8 cellular contexts compared by ENCODE assay signal in the genomic region with DNA sequence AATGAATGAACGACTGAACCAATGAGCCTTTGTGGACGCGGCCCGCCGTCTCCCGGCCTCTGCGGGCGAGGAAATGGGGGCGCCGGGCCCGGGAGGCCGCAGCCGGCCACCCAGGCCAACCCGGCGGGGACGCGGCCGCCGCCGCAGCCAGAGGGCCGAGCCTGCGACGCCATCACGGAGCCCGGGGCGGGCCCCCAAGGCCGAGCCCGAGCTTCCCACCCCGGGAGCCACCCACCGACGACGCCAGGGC. TPM values are rescaled to one million over a fixed set of nuclear protein-coding genes. Genes with fewer than 3 reads are reported as not detected.
DNase-seq lines count a peak whose midpoint lies in the region; ATAC-seq, FAIRE-seq and TF ChIP-seq lines count a peak whose summit lies in the region.

No MANE protein-coding gene starts in this region.

- 0 to 1% (median 0%) methylated on average over 11 to 32 of the region's 32 CpGs for WGBS in small intestine, 3 donors

- peak overlapping the region; percentile 92 for H3K27ac ChIP-seq in RWPE1
- H3K27ac ChIP-seq in small intestine (ENCODE audit: low read depth in 1 of 2, low read length in 1 of 2): peak overlapping the region; percentile 57 to 98

- peaks cover 0 to 5% of the 10 kb centered on the region in 2 donors for H3K4me1 ChIP-seq in small intestine (ENCODE audit: control insufficient read depth in 2 of 2, insufficient read depth in 1 of 2, low read depth in 1 of 2, low read length in 1 of 2)

- no peaks in the 10 kb centered on the region for H3K27me3 ChIP-seq in small intestine (ENCODE audit: control insufficient read depth in 2 of 2, insufficient read depth in 2 of 2, low read length in 2 of 2)

- FAIRE-seq in small intestine (lab: Jason Lieb, UNC): no peak

- TF ChIP-seq CTCF in RWPE1 (conservative IDR thresholded peaks at IDR 0.05; ENCODE audit: low read depth) (no peak), fibroblast of the aortic adventitia (IDR thresholded peaks at IDR 0.05; ENCODE audit: insufficient read depth, low read length) (no peak)

- H3K4me3 ChIP-seq in fibroblast of the aortic adventitia (ENCODE audit: low read depth, low read length): peak overlapping the region; percentile 92
- peak overlapping the region; percentile 94 for H3K4me3 ChIP-seq in small intestine (ENCODE audit: low read depth in 1 of 2, low read length in 2 of 2)

- no peaks in the 10 kb centered on the region for H3K9me3 ChIP-seq in small intestine (ENCODE audit: control insufficient read depth, low read depth)

- CTCF ChIA-PET in RWPE1 (lab: Yijun Ruan, JAX): no interaction called here

- POLR2A ChIA-PET in RWPE1 (lab: Yijun Ruan, JAX; ENCODE audit: low non-redundant PET): interaction anchor here (0.6 kb wide), 1 partner anchor 62 kb away, joined by 4 read pairs; no protein-coding TSS in a partner anchor

- DNase-seq in RWPE1 (ENCODE audit: low spot score) (no peak), fibroblast of the aortic adventitia (ENCODE audit: low read depth) (no peak), small intestine (no peak), ureter (ENCODE audit: low spot score) (no peak), SW480 (ENCODE audit: low spot score) (no peak), DMS79 (lab: John Stamatoyannopoulos, UW) (no peak)

- peaks cover 5% of the 10 kb centered on the region in 2 donors for H3K36me3 ChIP-seq in small intestine (ENCODE audit: control insufficient read depth in 2 of 2, insufficient read depth in 2 of 2, low read length in 2 of 2)

- ATAC-seq in GM19438 (IDR thresholded peaks at IDR 0.05; ENCODE audit: low read depth, unreplicated experiment) (peak; percentile 24), GM21367 (IDR thresholded peaks at IDR 0.05; ENCODE audit: unreplicated experiment) (no peak)

RNA-seq across cellular contexts. Expression of gene SUGP2, which starts 0.2 kb away (rescaled TPM):
- 23.1 and 35.3 TPM in 2 replicates for total RNA-seq in fibroblast of the aortic adventitia (ENCODE audit: low replicate concordance)
- 10 to 100 TPM; 23.0 to 38.2 (median 28.6) TPM for polyA plus RNA-seq in small intestine
- total RNA-seq in ureter: 99.6 TPM

RNA-seq across cellular contexts. Expression of gene ARMC6, which starts 0.3 kb away (rescaled TPM):
- total RNA-seq in fibroblast of the aortic adventitia (ENCODE audit: low replicate concordance) (29.6 and 30.1 TPM in 2 replicates), ureter (42.2 TPM)
- 10 to 100 TPM; 17.4 to 25.1 (median 24.7) TPM for polyA plus RNA-seq in small intestine

RNA-seq across cellular contexts. Expression of gene SLC25A42, which starts 30.7 kb away (rescaled TPM):
- total RNA-seq in fibroblast of the aortic adventitia (ENCODE audit: low replicate concordance) (3.7 and 4.8 TPM in 2 replicates), ureter (19.6 TPM)
- polyA plus RNA-seq in small intestine: 1 to 10 TPM; 5.6 to 10.0 (median 8.7) TPM
